Comparison of ENCODE assay signal across 1 cellular context in genomic region chr11:132858203-132858602, GRCh38.
TF ChIP-seq lines count a peak whose summit lies in the region.

No MANE protein-coding gene starts in this region.

TF ChIP-seq in HepG2, 621 proteins besides CTCF, POLR2A, EP300 and RAD21 (continued from another document):
- no peak for TF ChIP-seq SMAD3 (CRISPR knock-in tag; IDR thresholded peaks at IDR 0.05)
